Comparison of ENCODE assay signal across 10 cellular contexts in genomic region chr7:135710417-135711138, GRCh38. TPM values are rescaled to one million over a fixed set of nuclear protein-coding genes. Genes with fewer than 3 reads are reported as not detected.
DNase-seq lines count a peak whose midpoint lies in the region; ATAC-seq and TF ChIP-seq lines count a peak whose summit lies in the region.
"Had no signal": no experiment of that assay in that cellular context is flagged by ENCODE, and none has a peak within 500 bp of the region (broad histone marks: within the 10 kb centered on the region; RNA-seq: fewer than 3 reads in every experiment).

No MANE protein-coding gene starts in this region.

- H3K4me3 Mint-ChIP-seq in activated naive CD8-positive, alpha-beta T cell treated with anti-CD3 and anti-CD28 coated beads, Interleukin-2, amount 50 U/mL, for 24 hours, result no peak overlapping the region
- no peak overlapping the region for H3K4me3 Mint-ChIP-seq in activated naive CD8-positive, alpha-beta T cell treated with anti-CD3 and anti-CD28 coated beads for 36 hours
- H3K4me3 Mint-ChIP-seq: activated T-cell treated with anti-CD3 and anti-CD28 coated beads, Interleukin-2, amount 50 U/mL, for 4 hours had no signal

- H4K20me1 ChIP-seq in Loucy (ENCODE audit: insufficient read depth, low read length, poor library complexity, severe bottlenecking), result no peaks in the 10 kb centered on the region

- TF ChIP-seq EP300 in esophagus muscularis mucosa (IDR thresholded peaks at IDR 0.05) (no peak), tibial nerve (IDR thresholded peaks at IDR 0.05) (no peak)

- H3K79me2 ChIP-seq in Loucy (ENCODE audit: insufficient read depth, low read length), result no peaks in the 10 kb centered on the region

- no peaks in the 10 kb centered on the region for H3K36me3 Mint-ChIP-seq in activated naive CD8-positive, alpha-beta T cell treated with anti-CD3 and anti-CD28 coated beads, Interleukin-2, amount 50 U/mL, for 24 hours (ENCODE audit: low read depth)
- no peaks in the 10 kb centered on the region for H3K36me3 Mint-ChIP-seq in activated naive CD8-positive, alpha-beta T cell treated with anti-CD3 and anti-CD28 coated beads for 36 hours

- no peaks in the 10 kb centered on the region for H3K4me1 ChIP-seq in Loucy (ENCODE audit: insufficient read depth, low read length, poor library complexity, severe bottlenecking)
- H3K4me1 ChIP-seq in esophagus muscularis mucosa, result peaks cover 0 to 5% (median 2%) of the 10 kb centered on the region in 4 donors
- peaks cover 0 to 6% (median 0%) of the 10 kb centered on the region in 4 donors for H3K4me1 ChIP-seq in tibial nerve

- H3K4me1 Mint-ChIP-seq in activated naive CD8-positive, alpha-beta T cell treated with anti-CD3 and anti-CD28 coated beads, Interleukin-2, amount 50 U/mL, for 24 hours, result no peaks in the 10 kb centered on the region
- H3K4me1 Mint-ChIP-seq in activated naive CD8-positive, alpha-beta T cell treated with anti-CD3 and anti-CD28 coated beads for 36 hours, result no peaks in the 10 kb centered on the region

- H2AFZ ChIP-seq in Loucy (ENCODE audit: low read length), result no peak overlapping the region; the same call in 1 of the 2 replicates

- H3K36me3 ChIP-seq in Loucy (ENCODE audit: insufficient read depth, low read length) (no peaks in the 10 kb centered on the region), esophagus muscularis mucosa (no peaks in the 10 kb centered on the region), tibial nerve (peaks cover 0 to 4% (median 0%) of the 10 kb centered on the region in 3 donors)

- H3K27me3 Mint-ChIP-seq in activated naive CD8-positive, alpha-beta T cell treated with anti-CD3 and anti-CD28 coated beads, Interleukin-2, amount 50 U/mL, for 24 hours, result no peaks in the 10 kb centered on the region
- no peaks in the 10 kb centered on the region for H3K27me3 Mint-ChIP-seq in activated naive CD8-positive, alpha-beta T cell treated with anti-CD3 and anti-CD28 coated beads for 36 hours

- no peaks in the 10 kb centered on the region for H3K9me3 Mint-ChIP-seq in activated naive CD8-positive, alpha-beta T cell treated with anti-CD3 and anti-CD28 coated beads, Interleukin-2, amount 50 U/mL, for 24 hours
- H3K9me3 Mint-ChIP-seq in activated naive CD8-positive, alpha-beta T cell treated with anti-CD3 and anti-CD28 coated beads for 36 hours, result no peaks in the 10 kb centered on the region
- H3K9me3 Mint-ChIP-seq: activated T-cell treated with anti-CD3 and anti-CD28 coated beads, Interleukin-2, amount 50 U/mL, for 4 hours had no signal

- no peaks in the 10 kb centered on the region for H3K9me3 ChIP-seq in Loucy (ENCODE audit: insufficient read depth, low read depth, low read length)
- no peaks in the 10 kb centered on the region for H3K9me3 ChIP-seq in esophagus muscularis mucosa
- no peaks in the 10 kb centered on the region for H3K9me3 ChIP-seq in tibial nerve

- TF ChIP-seq POLR2A in esophagus muscularis mucosa (IDR thresholded peaks at IDR 0.05; ENCODE audit: low read depth), result no peak
- TF ChIP-seq POLR2A in tibial nerve (IDR thresholded peaks at IDR 0.05), result no peak

- no peaks in the 10 kb centered on the region for H3K27me3 ChIP-seq in Loucy (ENCODE audit: insufficient read depth, low read length, poor library complexity, severe bottlenecking)
- peaks cover 0 to 5% (median 0%) of the 10 kb centered on the region in 4 donors for H3K27me3 ChIP-seq in esophagus muscularis mucosa
- no peaks in the 10 kb centered on the region for H3K27me3 ChIP-seq in tibial nerve

- 37% methylated on average over 11 of the region's 11 CpGs for WGBS in esophagus muscularis mucosa
- WGBS in tibial nerve, 2 donors, result 43 to 46% methylated on average over 8 of the region's 11 CpGs

- H3K4me2 ChIP-seq in Loucy (ENCODE audit: low read depth, low read length, poor library complexity, severe bottlenecking), result no peak overlapping the region

- peak; percentile 23 for DNase-seq in activated naive CD8-positive, alpha-beta T cell treated with anti-CD3 and anti-CD28 coated beads, Interleukin-2, amount 50 U/mL, for 24 hours
- no peak for DNase-seq in activated naive CD8-positive, alpha-beta T cell treated with anti-CD3 and anti-CD28 coated beads for 36 hours
- no peak for DNase-seq in esophagus muscularis mucosa (ENCODE audit: extremely low spot score)
- DNase-seq in tibial nerve (ENCODE audit: low spot score in 2 of 2), result no peak
- DNase-seq in central memory CD4-positive, alpha-beta T cell, result no peak
- DNase-seq: activated T-cell treated with anti-CD3 and anti-CD28 coated beads, Interleukin-2, amount 50 U/mL, for 4 hours had no signal

- no peak for ATAC-seq in activated naive CD8-positive, alpha-beta T cell treated with anti-CD3 and anti-CD28 coated beads, Interleukin-2, amount 50 U/mL, for 24 hours
- ATAC-seq in HG03139 (IDR thresholded peaks at IDR 0.05; ENCODE audit: unreplicated experiment), result no peak
- no peak for ATAC-seq in HG02938 (IDR thresholded peaks at IDR 0.05; ENCODE audit: unreplicated experiment)

- H3K4me3 ChIP-seq in Loucy (ENCODE audit: low read length, poor library complexity, severe bottlenecking), result no peak overlapping the region
- H3K4me3 ChIP-seq in esophagus muscularis mucosa, result no peak overlapping the region
- no peak overlapping the region for H3K4me3 ChIP-seq in tibial nerve
- H3K4me3 ChIP-seq: skin epidermis had no signal

- intact Hi-C loops in esophagus muscularis mucosa (cut with DNase I), result no loop called here

- peak; percentile 50; the same call in 1 of the 2 replicates for TF ChIP-seq CTCF in Loucy (conservative IDR thresholded peaks at IDR 0.05; ENCODE audit: low read length)
- peak in 2 of 3 experiments; percentile 33 to 63 for TF ChIP-seq CTCF in esophagus muscularis mucosa (IDR thresholded peaks at IDR 0.05)
- peak in 3 of 5 experiments; percentile 32 to 36 (median 35) for TF ChIP-seq CTCF in tibial nerve (IDR thresholded peaks at IDR 0.05)

- no peaks in the 10 kb centered on the region for H3K9me2 ChIP-seq in Loucy (replicated peaks; ENCODE audit: low read depth, low read length)

- no peak overlapping the region for H3K27ac Mint-ChIP-seq in activated naive CD8-positive, alpha-beta T cell treated with anti-CD3 and anti-CD28 coated beads, Interleukin-2, amount 50 U/mL, for 24 hours
- no peak overlapping the region for H3K27ac Mint-ChIP-seq in activated naive CD8-positive, alpha-beta T cell treated with anti-CD3 and anti-CD28 coated beads for 36 hours

- H3K9ac ChIP-seq in Loucy (ENCODE audit: low read depth, low read length, poor library complexity, severe bottlenecking), result no peak overlapping the region

- H3K27ac ChIP-seq in esophagus muscularis mucosa (replicated peaks in 1 of 4), result no peak overlapping the region
- no peak overlapping the region for H3K27ac ChIP-seq in tibial nerve

- no peaks in the 10 kb centered on the region for H3F3A ChIP-seq in Loucy (ENCODE audit: low read depth)

RNA-seq across cellular contexts. Expression of gene SLC13A4, which starts 17.4 kb away (rescaled TPM):
- not detected for total RNA-seq in activated naive CD8-positive, alpha-beta T cell treated with anti-CD3 and anti-CD28 coated beads for 36 hours
- total RNA-seq in esophagus muscularis mucosa (not detected), tibial nerve (not detected)
- total RNA-seq: activated T-cell treated with anti-CD3 and anti-CD28 coated beads, Interleukin-2, amount 50 U/mL, for 4 hours had no signal

RNA-seq across cellular contexts. Expression of gene FAM180A, which starts 38.0 kb away (rescaled TPM):
- not detected for total RNA-seq in activated naive CD8-positive, alpha-beta T cell treated with anti-CD3 and anti-CD28 coated beads for 36 hours
- total RNA-seq in esophagus muscularis mucosa (1 to 10 TPM in 3 of 4 donors, under 1 TPM in 1; 0.83 to 9.4 (median 1.7) TPM), tibial nerve (1 to 10 TPM; 2.1 to 7.7 (median 3.7) TPM)
- total RNA-seq: activated T-cell treated with anti-CD3 and anti-CD28 coated beads, Interleukin-2, amount 50 U/mL, for 4 hours had no signal

RNA-seq across cellular contexts. Expression of gene STMP1, which starts 48.3 kb away (rescaled TPM):
- total RNA-seq in activated naive CD8-positive, alpha-beta T cell treated with anti-CD3 and anti-CD28 coated beads for 36 hours, result 10 to 100 TPM; 25.4 to 26.8 TPM
- 10 to 100 TPM in 2 of 4 donors, 1 to 10 TPM in 2; 8.6 to 18.7 (median 9.7) TPM for total RNA-seq in esophagus muscularis mucosa
- 10 to 100 TPM; 17.1 to 23.9 (median 23.3) TPM for total RNA-seq in tibial nerve
